ENCODE assay signal across 8 cellular contexts in genomic region chr3:43286115-43286885, GRCh38. TPM values are rescaled to one million over a fixed set of nuclear protein-coding genes. Genes with fewer than 3 reads are reported as not detected.
DNase-seq lines count a peak whose midpoint lies in the region; ATAC-seq and TF ChIP-seq lines count a peak whose summit lies in the region.

Gene SNRK, plus strand, starts transcription at chr3:43286540. Its CDS starts 16,664 bp downstream, at chr3:43303204.

- H3K27me3 Mint-ChIP-seq in endothelial cell (ENCODE audit: unreplicated experiment) = peaks cover 7% of the 10 kb centered on the region

- peak; percentile 92 for DNase-seq in CD1c-positive myeloid dendritic cell (ENCODE audit: extremely low spot score)
- peak; percentile 64 for DNase-seq in NOMO-1 treated with dmso at 0.1 percent for 144 hours (lab: John Stamatoyannopoulos, UW; ENCODE audit: unreplicated experiment)
- peak; percentile 79 for DNase-seq in activated CD8-positive, alpha-beta memory T cell treated with anti-CD3 and anti-CD28 coated beads, Interleukin-2, amount 50 U/mL, for 24 hours (ENCODE audit: extremely low read depth)
- peak; percentile 98 for DNase-seq in endothelial cell (ENCODE audit: low spot score)
- DNase-seq in midbrain (lab: John Stamatoyannopoulos, UW) = peak; percentile 93
- DNase-seq in stimulated activated CD8-positive, alpha-beta memory T cell treated with anti-CD3 and anti-CD28 coated beads, Interleukin-2, amount 100 ng/mL, for 1 hour (ENCODE audit: low read depth in 2 of 2) = peak; percentile 89 to 91

- H3K4me3 Mint-ChIP-seq in endothelial cell (ENCODE audit: unreplicated experiment) = peak within 1 kb of the TSS; percentile 99

- peaks cover 21% of the 10 kb centered on the region for H3K36me3 Mint-ChIP-seq in endothelial cell (ENCODE audit: low read depth, unreplicated experiment)

- peaks cover 56% of the 10 kb centered on the region for H3K4me1 Mint-ChIP-seq in endothelial cell (ENCODE audit: unreplicated experiment)

- peak within 1 kb of the TSS; percentile 94 for H3K27ac Mint-ChIP-seq in endothelial cell (ENCODE audit: unreplicated experiment)

- H3K9me3 Mint-ChIP-seq in endothelial cell (ENCODE audit: unreplicated experiment) = no peaks in the 10 kb centered on the region

- ATAC-seq in HG03442 (IDR thresholded peaks at IDR 0.05; ENCODE audit: unreplicated experiment) = peak; percentile 88

- TF ChIP-seq CTCF in endothelial cell (IDR thresholded peaks at IDR 0.05; ENCODE audit: unreplicated experiment) = no peak

- peak; percentile 63 for TF ChIP-seq POLR2A in GM19193 (IDR thresholded peaks at IDR 0.05; ENCODE audit: extremely low read depth, insufficient read depth, insufficient read length)

RNA-seq across cellular contexts. Expression of gene SNRK, which starts in this region (rescaled TPM):
- total RNA-seq in endothelial cell (ENCODE audit: unreplicated experiment) = 139 TPM

Comparison
In these comparisons a context has a peak if more than half of its experiments do, and no peak if none do; other contexts are left out.
1. Peak in every context shown above with its lines: DNase-seq and ATAC-seq.